ENCODE assay signal across 25 cellular contexts in genomic region chr14:93228550-93228949, GRCh38.
"Had no signal": no experiment of that assay in that cellular context is flagged by ENCODE, and none has a peak within 500 bp of the region (broad histone marks: within the 10 kb centered on the region; RNA-seq: fewer than 3 reads in every experiment).

No MANE protein-coding gene starts in this region.

- DNase-seq: colonic mucosa; effector CD8-positive, alpha-beta T cell; endodermal cell; foreskin fibroblast; gastrocnemius medialis; head of caudate nucleus; mesendoderm; midbrain; naive thymus-derived CD4-positive, alpha-beta T cell; nephron progenitor cell; nucleus accumbens; sigmoid colon; stimulated activated CD4-positive, alpha-beta T cell treated with anti-CD3 and anti-CD28 coated beads, Interleukin-2, amount 100 ng/mL, for 24 hours; stimulated activated CD4-positive, alpha-beta T cell treated with anti-CD3 and anti-CD28 coated beads, Interleukin-4, amount 100 ng/mL, for 24 hours; stimulated activated naive CD4-positive, alpha-beta T cell treated with Interleukin-2 at 50 U/mL for 16 hours; stomach; thyroid gland; trophoblast cell had no signal

- H3K27me3 ChIP-seq: colonic mucosa, gastrocnemius medialis, right atrium auricular region, sigmoid colon, thyroid gland, vagina had no signal

- FAIRE-seq: keratinocyte had no signal

- H3K4me3 Mint-ChIP-seq: dendritic cell treated with granulocyte-macrophage colony-stimulating factor and Interleukin-4, amounts not matched to agents 40 ng/mL and 50 ng/mL, for 4 days; endodermal cell; naive thymus-derived CD4-positive, alpha-beta T cell; nephron progenitor cell; stimulated activated effector memory CD8-positive, alpha-beta T cell treated with anti-CD3 and anti-CD28 coated beads, Interleukin-12 subunit alpha, Interleukin-12 subunit beta, amount 100 ng/mL, for 72 hours had no signal

- H3K27ac Mint-ChIP-seq: dendritic cell treated with granulocyte-macrophage colony-stimulating factor and Interleukin-4, amounts not matched to agents 40 ng/mL and 50 ng/mL, for 4 days; endodermal cell; naive thymus-derived CD4-positive, alpha-beta T cell; nephron progenitor cell; stimulated activated effector memory CD8-positive, alpha-beta T cell treated with anti-CD3 and anti-CD28 coated beads, Interleukin-12 subunit alpha, Interleukin-12 subunit beta, amount 100 ng/mL, for 72 hours had no signal

- H3K9me3 Mint-ChIP-seq: dendritic cell treated with granulocyte-macrophage colony-stimulating factor and Interleukin-4, amounts not matched to agents 40 ng/mL and 50 ng/mL, for 4 days; endodermal cell; nephron progenitor cell; stimulated activated effector memory CD8-positive, alpha-beta T cell treated with anti-CD3 and anti-CD28 coated beads, Interleukin-12 subunit alpha, Interleukin-12 subunit beta, amount 100 ng/mL, for 72 hours had no signal

- H3K27ac ChIP-seq: colonic mucosa, epithelial cell of prostate, gastrocnemius medialis, prostate gland, right atrium auricular region, sigmoid colon, stomach, thyroid gland, vagina had no signal

- H3K9me3 ChIP-seq: colonic mucosa, gastrocnemius medialis, prostate gland, right atrium auricular region, sigmoid colon, stomach, thyroid gland, vagina had no signal

- H3K4me1 ChIP-seq: colonic mucosa, gastrocnemius medialis, prostate gland had no signal

- H3K4me3 ChIP-seq: colonic mucosa, gastrocnemius medialis, prostate gland, right atrium auricular region, sigmoid colon, stomach, thyroid gland, vagina had no signal

- H3K4me1 Mint-ChIP-seq: endodermal cell, nephron progenitor cell had no signal
